ENCODE assay signal across 12 cellular contexts in genomic region chrY:13705197-13705596, GRCh38. TPM values are rescaled to one million over a fixed set of nuclear protein-coding genes. Genes with fewer than 3 reads are reported as not detected.
A peak's percentile ranks its signal among the peaks of the same experiment; 100 is the strongest.
DNase-seq lines count a peak whose midpoint lies in the region; ATAC-seq, FAIRE-seq and TF ChIP-seq lines count a peak whose summit lies in the region.
"Had no signal": no experiment of that assay in that cellular context is flagged by ENCODE, and none has a peak within 500 bp of the region (broad histone marks: within the 10 kb centered on the region; RNA-seq: fewer than 3 reads in every experiment).

No MANE protein-coding gene starts in this region.

- H3K4me3 ChIP-seq in kidney (ENCODE audit: low read length in 2 of 2), result peak overlapping the region; percentile 73 to 78
- H3K4me3 ChIP-seq in aorta (ENCODE audit: low read length in 2 of 2), result peak overlapping the region in 1 of 2 donors; percentile 82
- H3K4me3 ChIP-seq: cardiac muscle cell had no signal

- ATAC-seq in stimulated activated naive CD8-positive, alpha-beta T cell treated with anti-CD3 and anti-CD28 coated beads, Interleukin-15, Interleukin-2, amounts not matched to agents 100 U/mL and 50 U/mL, for 24 hours, result no peak
- ATAC-seq in activated CD8-positive, alpha-beta T cell treated with anti-CD3 and anti-CD28 coated beads for 36 hours, result no peak
- ATAC-seq in HG02763 (IDR thresholded peaks at IDR 0.05; ENCODE audit: unreplicated experiment) (no peak), aorta (ENCODE audit: low FRiP score) (no peak)
- ATAC-seq: activated CD4-positive, CD25-positive, alpha-beta regulatory T cell treated with anti-CD3 and anti-CD28 coated beads, Interleukin-2, amount 50 U/mL, for 24 hours; sciatic nerve had no signal

- H3K9me3 ChIP-seq in kidney (ENCODE audit: control insufficient read depth in 1 of 2, low read length in 2 of 2) (no peaks in the 10 kb centered on the region), aorta (ENCODE audit: control insufficient read depth, low read length) (no peaks in the 10 kb centered on the region)

- no peaks in the 10 kb centered on the region for H3K36me3 ChIP-seq in kidney (ENCODE audit: control insufficient read depth in 1 of 2, insufficient read depth in 2 of 2, low read length in 2 of 2)
- no peaks in the 10 kb centered on the region for H3K36me3 ChIP-seq in aorta (ENCODE audit: control insufficient read depth in 1 of 2, insufficient read depth in 2 of 2, low read length in 1 of 2)
- H3K36me3 ChIP-seq: cardiac muscle cell had no signal

- no peaks in the 10 kb centered on the region for H3K9me3 Mint-ChIP-seq in stimulated activated naive CD8-positive, alpha-beta T cell treated with anti-CD3 and anti-CD28 coated beads, Interleukin-15, Interleukin-2, amounts not matched to agents 100 ng/mL and 50 ng/mL, for 24 hours
- H3K9me3 Mint-ChIP-seq in activated CD8-positive, alpha-beta T cell treated with anti-CD3 and anti-CD28 coated beads for 36 hours, result no peaks in the 10 kb centered on the region

- H3K4me1 ChIP-seq in kidney (ENCODE audit: control insufficient read depth in 1 of 2, insufficient read depth in 1 of 2, low read depth in 1 of 2, low read length in 2 of 2), result no peaks in the 10 kb centered on the region
- H3K4me1 ChIP-seq in aorta (ENCODE audit: control insufficient read depth in 1 of 2, insufficient read depth in 2 of 2, low read length in 2 of 2), result no peaks in the 10 kb centered on the region

- 1% methylated on average over 8 of the region's 8 CpGs; no CpG with 5 or more reads in 1 of the 2 donors for WGBS in aorta, 2 donors

- CTCF ChIA-PET in activated CD8-positive, alpha-beta T cell treated with anti-CD3 and anti-CD28 coated beads for 36 hours (lab: Charles Lee), result no interaction called here

- no peak for DNase-seq in stimulated activated naive CD8-positive, alpha-beta T cell treated with anti-CD3 and anti-CD28 coated beads, Interleukin-15, Interleukin-2, amounts not matched to agents 100 U/mL and 50 U/mL, for 24 hours
- peak; percentile 1 for DNase-seq in activated CD8-positive, alpha-beta T cell treated with anti-CD3 and anti-CD28 coated beads for 36 hours
- DNase-seq in kidney (no peak), aorta (no peak), NCI-H128 (lab: John Stamatoyannopoulos, UW; ENCODE audit: unreplicated experiment) (no peak), SIG-M5 treated with dmso at 0.1 percent for 504 hours (lab: John Stamatoyannopoulos, UW; ENCODE audit: unreplicated experiment) (no peak)
- DNase-seq: IMR-90 had no signal

- H3K27me3 Mint-ChIP-seq in stimulated activated naive CD8-positive, alpha-beta T cell treated with anti-CD3 and anti-CD28 coated beads, Interleukin-15, Interleukin-2, amounts not matched to agents 100 ng/mL and 50 ng/mL, for 24 hours, result no peaks in the 10 kb centered on the region
- no peaks in the 10 kb centered on the region for H3K27me3 Mint-ChIP-seq in activated CD8-positive, alpha-beta T cell treated with anti-CD3 and anti-CD28 coated beads for 36 hours

- peaks cover 18% of the 10 kb centered on the region for H3K4me1 Mint-ChIP-seq in stimulated activated naive CD8-positive, alpha-beta T cell treated with anti-CD3 and anti-CD28 coated beads, Interleukin-15, Interleukin-2, amounts not matched to agents 100 ng/mL and 50 ng/mL, for 24 hours (ENCODE audit: low read depth)
- H3K4me1 Mint-ChIP-seq in activated CD8-positive, alpha-beta T cell treated with anti-CD3 and anti-CD28 coated beads for 36 hours (ENCODE audit: low read depth), result peaks cover 7% of the 10 kb centered on the region

- peak overlapping the region; percentile 91 for H3K4me3 Mint-ChIP-seq in stimulated activated naive CD8-positive, alpha-beta T cell treated with anti-CD3 and anti-CD28 coated beads, Interleukin-15, Interleukin-2, amounts not matched to agents 100 ng/mL and 50 ng/mL, for 24 hours
- peak overlapping the region; percentile 85 for H3K4me3 Mint-ChIP-seq in activated CD8-positive, alpha-beta T cell treated with anti-CD3 and anti-CD28 coated beads for 36 hours

- FAIRE-seq in kidney (lab: Jason Lieb, UNC), result no peak

- peak overlapping the region in 1 of 2 donors; percentile 78 for H3K9ac ChIP-seq in kidney (ENCODE audit: low read length in 2 of 2)

- POLR2A ChIA-PET in activated CD8-positive, alpha-beta T cell treated with anti-CD3 and anti-CD28 coated beads for 36 hours (lab: Charles Lee), result interaction anchor here (1.0 to 1.4 kb wide), 2 partner anchors 30 to 226 kb away, joined by 3 to 6 read pairs; partner anchors contain the start of gene UTY

- H3K36me3 Mint-ChIP-seq in stimulated activated naive CD8-positive, alpha-beta T cell treated with anti-CD3 and anti-CD28 coated beads, Interleukin-15, Interleukin-2, amounts not matched to agents 100 ng/mL and 50 ng/mL, for 24 hours (ENCODE audit: low read depth), result no peaks in the 10 kb centered on the region
- H3K36me3 Mint-ChIP-seq in activated CD8-positive, alpha-beta T cell treated with anti-CD3 and anti-CD28 coated beads for 36 hours (ENCODE audit: low read depth), result peaks cover 2% of the 10 kb centered on the region

- no peaks in the 10 kb centered on the region for H3K27me3 ChIP-seq in aorta (ENCODE audit: control insufficient read depth in 1 of 2, insufficient read depth in 2 of 2, low read length in 1 of 2)
- H3K27me3 ChIP-seq: cardiac muscle cell had no signal

- no peak for TF ChIP-seq CTCF in activated CD8-positive, alpha-beta T cell treated with anti-CD3 and anti-CD28 coated beads for 36 hours (IDR thresholded peaks at IDR 0.05)
- no peak for TF ChIP-seq CTCF in kidney (IDR thresholded peaks at IDR 0.05; ENCODE audit: borderline replicate concordance, extremely low read depth, insufficient read depth)

- intact Hi-C loops in activated CD8-positive, alpha-beta T cell treated with anti-CD3 and anti-CD28 coated beads for 36 hours (cut with micrococcal nuclease), result no loop called here
- intact Hi-C loops in kidney (cut with DNase I) (no loop called here), aorta (cut with DNase I) (no loop called here)

- H3K27ac ChIP-seq in kidney (ENCODE audit: low read depth in 2 of 2, low read length in 2 of 2) (no peak overlapping the region), aorta (ENCODE audit: low read depth in 1 of 2, low read length in 2 of 2) (no peak overlapping the region)
- H3K27ac ChIP-seq: cardiac muscle cell had no signal

- peak overlapping the region; percentile 77 for H3K27ac Mint-ChIP-seq in stimulated activated naive CD8-positive, alpha-beta T cell treated with anti-CD3 and anti-CD28 coated beads, Interleukin-15, Interleukin-2, amounts not matched to agents 100 ng/mL and 50 ng/mL, for 24 hours
- peak overlapping the region; percentile 63 for H3K27ac Mint-ChIP-seq in activated CD8-positive, alpha-beta T cell treated with anti-CD3 and anti-CD28 coated beads for 36 hours

RNA-seq across cellular contexts. Expression of gene TMSB4Y, which starts 1.5 kb away (rescaled TPM):
- 1 to 10 TPM; 1.4 to 1.6 TPM for total RNA-seq in activated CD8-positive, alpha-beta T cell treated with anti-CD3 and anti-CD28 coated beads for 36 hours
- not detected for total RNA-seq in kidney
- 2.6 TPM for polyA plus RNA-seq in kidney (ENCODE audit: insufficient read depth, low read depth, low replicate concordance)
- not detected for total RNA-seq in aorta
- 1 to 10 TPM in 1 of 2 donors, not detected in 1; 4.4 TPM for polyA plus RNA-seq in aorta
- total RNA-seq: cardiac muscle cell, IMR-90, sciatic nerve had no signal
- polyA plus RNA-seq: cardiac muscle cell, IMR-90 had no signal
